Comparison of ENCODE assay signal across 38 cellular contexts in genomic region chr10:130902929-130903328, GRCh38.
"Had no signal": no experiment of that assay in that cellular context is flagged by ENCODE, and none has a peak within 500 bp of the region (broad histone marks: within the 10 kb centered on the region; RNA-seq: fewer than 3 reads in every experiment).

No MANE protein-coding gene starts in this region.

- H3K9me3 Mint-ChIP-seq: activated naive CD4-positive, alpha-beta T cell treated with anti-CD3 and anti-CD28 coated beads for 36 hours; activated naive CD4-positive, alpha-beta T cell treated with anti-CD3 and anti-CD28 coated beads, Interleukin-2, amount 10 ng/mL, durations not matched to agents 7 days and 5 days; activated naive CD4-positive, alpha-beta T cell treated with anti-CD3 and anti-CD28 coated beads, Interleukin-2, amount 50 U/mL, for 24 hours; activated naive CD4-positive, alpha-beta T cell treated with anti-CD3 and anti-CD28 coated beads, Interleukin-2, amount 50 U/mL, for 72 hours; activated naive CD8-positive, alpha-beta T cell treated with anti-CD3 and anti-CD28 coated beads for 36 hours; activated naive CD8-positive, alpha-beta T cell treated with anti-CD3 and anti-CD28 coated beads, Interleukin-2, amount 10 ng/mL, durations not matched to agents 7 days and 5 days; activated naive CD8-positive, alpha-beta T cell treated with anti-CD3 and anti-CD28 coated beads, Interleukin-2, amount 50 U/mL, for 24 hours; activated T-cell treated with anti-CD3 and anti-CD28 coated beads, Interleukin-2, amount 50 U/mL, for 24 hours; activated T-cell treated with anti-CD3 and anti-CD28 coated beads, Interleukin-2, amount 50 U/mL, for 4 hours; activated T-cell treated with anti-CD3 and anti-CD28 coated beads, Interleukin-2, amount 50 U/mL, for 72 hours; activated T-helper 1 cell treated with anti-CD3 and anti-CD28 coated beads, Interleukin-12 subunit alpha, Interleukin-12 subunit beta, Interleukin-2, Interleukin-4 antibody, amounts not matched to agents 30 ng/mL and 10 ng/mL and 1 ng/mL, durations not matched to agents 14 hours and 24 hours and 36 hours; activated T-helper 17 cell treated with anti-CD3 and anti-CD28 coated beads, Interleukin-2, amount 50 U/mL, for 72 hours; activated T-helper 2 cell treated with anti-CD3 and anti-CD28 coated beads, Interferon-gamma antibody, Interleukin-2, Interleukin-4, amounts not matched to agents 10 μg/mL and 5 μg/mL and 100 μg/mL, durations not matched to agents 14 hours and 24 hours and 36 hours; central memory CD8-positive, alpha-beta T cell had no signal

- H3K4me3 ChIP-seq: adrenal gland, ascending aorta, body of pancreas, breast epithelium, cardiac muscle cell had no signal

- H3K4me3 Mint-ChIP-seq: activated naive CD4-positive, alpha-beta T cell treated with anti-CD3 and anti-CD28 coated beads for 36 hours; activated naive CD4-positive, alpha-beta T cell treated with anti-CD3 and anti-CD28 coated beads, Interleukin-2, amount 10 ng/mL, durations not matched to agents 7 days and 5 days; activated naive CD4-positive, alpha-beta T cell treated with anti-CD3 and anti-CD28 coated beads, Interleukin-2, amount 50 U/mL, for 24 hours; activated naive CD8-positive, alpha-beta T cell; activated naive CD8-positive, alpha-beta T cell treated with anti-CD3 and anti-CD28 coated beads for 36 hours; activated naive CD8-positive, alpha-beta T cell treated with anti-CD3 and anti-CD28 coated beads, Interleukin-2, amount 10 ng/mL, durations not matched to agents 7 days and 5 days; activated naive CD8-positive, alpha-beta T cell treated with anti-CD3 and anti-CD28 coated beads, Interleukin-2, amount 50 U/mL, for 24 hours; activated T-cell treated with anti-CD3 and anti-CD28 coated beads, Interleukin-2, amount 50 U/mL, for 24 hours; activated T-cell treated with anti-CD3 and anti-CD28 coated beads, Interleukin-2, amount 50 U/mL, for 4 hours; activated T-cell treated with anti-CD3 and anti-CD28 coated beads, Interleukin-2, amount 50 U/mL, for 72 hours; activated T-helper 1 cell treated with anti-CD3 and anti-CD28 coated beads, Interleukin-12 subunit alpha, Interleukin-12 subunit beta, Interleukin-2, Interleukin-4 antibody, amounts not matched to agents 30 ng/mL and 10 ng/mL and 1 ng/mL, durations not matched to agents 14 hours and 24 hours and 36 hours; activated T-helper 17 cell treated with anti-CD3 and anti-CD28 coated beads, Interleukin-2, amount 50 U/mL, for 72 hours; brain; central memory CD8-positive, alpha-beta T cell had no signal

- H3K27ac Mint-ChIP-seq: activated naive CD4-positive, alpha-beta T cell treated with anti-CD3 and anti-CD28 coated beads for 36 hours; activated naive CD4-positive, alpha-beta T cell treated with anti-CD3 and anti-CD28 coated beads, Interleukin-2, amount 10 ng/mL, durations not matched to agents 7 days and 5 days; activated naive CD4-positive, alpha-beta T cell treated with anti-CD3 and anti-CD28 coated beads, Interleukin-2, amount 50 U/mL, for 24 hours; activated naive CD4-positive, alpha-beta T cell treated with anti-CD3 and anti-CD28 coated beads, Interleukin-2, amount 50 U/mL, for 72 hours; activated naive CD8-positive, alpha-beta T cell; activated naive CD8-positive, alpha-beta T cell treated with anti-CD3 and anti-CD28 coated beads for 36 hours; activated naive CD8-positive, alpha-beta T cell treated with anti-CD3 and anti-CD28 coated beads, Interleukin-2, amount 10 ng/mL, durations not matched to agents 7 days and 5 days; activated naive CD8-positive, alpha-beta T cell treated with anti-CD3 and anti-CD28 coated beads, Interleukin-2, amount 50 U/mL, for 24 hours; activated T-cell treated with anti-CD3 and anti-CD28 coated beads, Interleukin-2, amount 50 U/mL, for 24 hours; activated T-cell treated with anti-CD3 and anti-CD28 coated beads, Interleukin-2, amount 50 U/mL, for 72 hours; activated T-helper 1 cell treated with anti-CD3 and anti-CD28 coated beads, Interleukin-12 subunit alpha, Interleukin-12 subunit beta, Interleukin-2, Interleukin-4 antibody, amounts not matched to agents 30 ng/mL and 10 ng/mL and 1 ng/mL, durations not matched to agents 14 hours and 24 hours and 36 hours; activated T-helper 17 cell treated with anti-CD3 and anti-CD28 coated beads, Interleukin-2, amount 50 U/mL, for 72 hours; activated T-helper 2 cell treated with anti-CD3 and anti-CD28 coated beads, Interferon-gamma antibody, Interleukin-2, Interleukin-4, amounts not matched to agents 10 μg/mL and 5 μg/mL and 100 μg/mL, durations not matched to agents 14 hours and 24 hours and 36 hours; brain had no signal

- DNase-seq: activated effector memory CD4-positive, alpha-beta T cell treated with anti-CD3 and anti-CD28 coated beads, Interleukin-2, amount 50 U/mL, for 16 hours; activated effector memory CD4-positive, alpha-beta T cell treated with Interleukin-2 at 50 U/mL for 16 hours; activated gamma-delta T cell; activated gamma-delta T cell treated with Interleukin-2 at 50 U/mL for 16 hours; activated naive CD4-positive, alpha-beta T cell; activated naive CD4-positive, alpha-beta T cell treated with anti-CD3 and anti-CD28 coated beads for 36 hours; activated naive CD4-positive, alpha-beta T cell treated with anti-CD3 and anti-CD28 coated beads, Interleukin-2, amount 10 ng/mL, durations not matched to agents 7 days and 5 days; activated naive CD4-positive, alpha-beta T cell treated with anti-CD3 and anti-CD28 coated beads, Interleukin-2, amount 50 U/mL, for 16 hours; activated naive CD4-positive, alpha-beta T cell treated with Interleukin-2 at 50 U/mL for 16 hours; activated naive CD8-positive, alpha-beta T cell treated with anti-CD3 and anti-CD28 coated beads for 36 hours; activated naive CD8-positive, alpha-beta T cell treated with anti-CD3 and anti-CD28 coated beads, Interleukin-2, amount 10 ng/mL, durations not matched to agents 7 days and 5 days; activated naive CD8-positive, alpha-beta T cell treated with anti-CD3 and anti-CD28 coated beads, Interleukin-2, amount 50 U/mL, for 24 hours; activated T-cell treated with anti-CD3 and anti-CD28 coated beads, Interleukin-2, amount 50 U/mL, for 1 hour; activated T-cell treated with anti-CD3 and anti-CD28 coated beads, Interleukin-2, amount 50 U/mL, for 24 hours; activated T-cell treated with anti-CD3 and anti-CD28 coated beads, Interleukin-2, amount 50 U/mL, for 4 hours; activated T-cell treated with anti-CD3 and anti-CD28 coated beads, Interleukin-2, amount 50 U/mL, for 48 hours; activated T-cell treated with anti-CD3 and anti-CD28 coated beads, Interleukin-2, amount 50 U/mL, for 72 hours; adrenal gland; amniotic stem cell; amygdala; anterior cingulate cortex; aorta; body of pancreas; brain microvascular endothelial cell; caudate nucleus; central memory CD4-positive, alpha-beta T cell; cerebellar nuclear complex had no signal

- H3K4me1 Mint-ChIP-seq: activated naive CD4-positive, alpha-beta T cell treated with anti-CD3 and anti-CD28 coated beads, Interleukin-2, amount 10 ng/mL, durations not matched to agents 7 days and 5 days; activated naive CD4-positive, alpha-beta T cell treated with anti-CD3 and anti-CD28 coated beads, Interleukin-2, amount 50 U/mL, for 24 hours; activated naive CD8-positive, alpha-beta T cell treated with anti-CD3 and anti-CD28 coated beads for 36 hours; activated naive CD8-positive, alpha-beta T cell treated with anti-CD3 and anti-CD28 coated beads, Interleukin-2, amount 10 ng/mL, durations not matched to agents 7 days and 5 days; activated naive CD8-positive, alpha-beta T cell treated with anti-CD3 and anti-CD28 coated beads, Interleukin-2, amount 50 U/mL, for 24 hours; activated T-helper 17 cell treated with anti-CD3 and anti-CD28 coated beads, Interleukin-2, amount 50 U/mL, for 72 hours; central memory CD8-positive, alpha-beta T cell had no signal

- H3K4me1 ChIP-seq: adrenal gland, ascending aorta, body of pancreas, breast epithelium had no signal

- ATAC-seq: activated naive CD4-positive, alpha-beta T cell treated with anti-CD3 and anti-CD28 coated beads, Interleukin-2, amount 50 U/mL, for 72 hours; activated naive CD8-positive, alpha-beta T cell treated with anti-CD3 and anti-CD28 coated beads, Interleukin-2, amount 50 U/mL, for 24 hours; activated T-cell treated with anti-CD3 and anti-CD28 coated beads, Interleukin-2, amount 50 U/mL, for 4 hours; activated T-cell treated with anti-CD3 and anti-CD28 coated beads, Interleukin-2, amount 50 U/mL, for 72 hours; activated T-helper 17 cell treated with anti-CD3 and anti-CD28 coated beads, Interleukin-2, amount 50 U/mL, for 72 hours; body of pancreas had no signal

- H3K27me3 ChIP-seq: adrenal gland, ascending aorta, body of pancreas, brain microvascular endothelial cell, cardiac muscle cell had no signal

- H3K36me3 Mint-ChIP-seq: activated naive CD4-positive, alpha-beta T cell treated with anti-CD3 and anti-CD28 coated beads, Interleukin-2, amount 10 ng/mL, durations not matched to agents 7 days and 5 days; activated naive CD4-positive, alpha-beta T cell treated with anti-CD3 and anti-CD28 coated beads, Interleukin-2, amount 50 U/mL, for 24 hours; activated naive CD4-positive, alpha-beta T cell treated with anti-CD3 and anti-CD28 coated beads, Interleukin-2, amount 50 U/mL, for 72 hours; activated naive CD8-positive, alpha-beta T cell; activated naive CD8-positive, alpha-beta T cell treated with anti-CD3 and anti-CD28 coated beads for 36 hours; activated naive CD8-positive, alpha-beta T cell treated with anti-CD3 and anti-CD28 coated beads, Interleukin-2, amount 10 ng/mL, durations not matched to agents 7 days and 5 days; brain had no signal

- H3K36me3 ChIP-seq: adrenal gland, ascending aorta, brain microvascular endothelial cell, breast epithelium, cardiac muscle cell had no signal

- H3K27me3 Mint-ChIP-seq: activated naive CD4-positive, alpha-beta T cell treated with anti-CD3 and anti-CD28 coated beads, Interleukin-2, amount 10 ng/mL, durations not matched to agents 7 days and 5 days; activated naive CD4-positive, alpha-beta T cell treated with anti-CD3 and anti-CD28 coated beads, Interleukin-2, amount 50 U/mL, for 24 hours; activated naive CD8-positive, alpha-beta T cell treated with anti-CD3 and anti-CD28 coated beads for 36 hours; activated naive CD8-positive, alpha-beta T cell treated with anti-CD3 and anti-CD28 coated beads, Interleukin-2, amount 10 ng/mL, durations not matched to agents 7 days and 5 days; activated naive CD8-positive, alpha-beta T cell treated with anti-CD3 and anti-CD28 coated beads, Interleukin-2, amount 50 U/mL, for 24 hours; activated T-cell treated with anti-CD3 and anti-CD28 coated beads, Interleukin-2, amount 50 U/mL, for 24 hours; activated T-helper 17 cell treated with anti-CD3 and anti-CD28 coated beads, Interleukin-2, amount 50 U/mL, for 72 hours; central memory CD8-positive, alpha-beta T cell had no signal

- H3K27ac ChIP-seq: adrenal gland, ascending aorta, body of pancreas, brain microvascular endothelial cell, breast epithelium, cardiac muscle cell had no signal

- H3K9me3 ChIP-seq: adrenal gland, ascending aorta, body of pancreas, breast epithelium had no signal
